8 cellular contexts compared by ENCODE assay signal in genomic region chr9:127779136-127779981, GRCh38. TPM values are rescaled to one million over a fixed set of nuclear protein-coding genes. Genes with fewer than 3 reads are reported as not detected.
A peak's percentile ranks its signal among the peaks of the same experiment; 100 is the strongest.
DNase-seq lines count a peak whose midpoint lies in the region; ATAC-seq, FAIRE-seq and TF ChIP-seq lines count a peak whose summit lies in the region.

No MANE protein-coding gene starts in this region.

- no peak for TF ChIP-seq CTCF in natural killer cell (IDR thresholded peaks at IDR 0.05)

- no peak for FAIRE-seq in HTR-8/SVneo (lab: Jason Lieb, UNC)

- H3K27me3 Mint-ChIP-seq in activated naive CD8-positive, alpha-beta T cell = no peaks in the 10 kb centered on the region
- no peaks in the 10 kb centered on the region for H3K27me3 Mint-ChIP-seq in natural killer cell (ENCODE audit: low read depth in 2 of 2)

- H3K4me3 Mint-ChIP-seq in activated naive CD8-positive, alpha-beta T cell = peak overlapping the region; percentile 92
- H3K4me3 Mint-ChIP-seq in natural killer cell = peak overlapping the region; percentile 98

- no peaks in the 10 kb centered on the region for H3K36me3 Mint-ChIP-seq in activated naive CD8-positive, alpha-beta T cell
- no peaks in the 10 kb centered on the region for H3K36me3 Mint-ChIP-seq in natural killer cell

- ATAC-seq in GM21528 (IDR thresholded peaks at IDR 0.05; ENCODE audit: low FRiP score, unreplicated experiment) (peak; percentile 32), natural killer cell (peak; percentile 49 to 60 (median 57))

- H3K27ac Mint-ChIP-seq in activated naive CD8-positive, alpha-beta T cell = peak overlapping the region; percentile 99
- peak overlapping the region; percentile 95 to 98 for H3K27ac Mint-ChIP-seq in natural killer cell

- peaks cover 70% of the 10 kb centered on the region for H3K4me1 Mint-ChIP-seq in activated naive CD8-positive, alpha-beta T cell (ENCODE audit: low read depth)
- H3K4me1 Mint-ChIP-seq in natural killer cell = peaks cover 59 to 81% of the 10 kb centered on the region in 2 donors

- H3K9me3 Mint-ChIP-seq in activated naive CD8-positive, alpha-beta T cell (ENCODE audit: low read depth) = no peaks in the 10 kb centered on the region
- H3K9me3 Mint-ChIP-seq in natural killer cell = no peaks in the 10 kb centered on the region

- intact Hi-C loops in natural killer cell (cut with micrococcal nuclease) = loop anchor here (10.0 kb wide), 1 partner anchor 285 kb away; the partner anchor contains the start of genes NAIF1 and SLC25A25

- peak; percentile 37 for DNase-seq in GDM1 (lab: John Stamatoyannopoulos, UW)
- DNase-seq in NOMO-1 treated with dmso at 0.1 percent for 144 hours (lab: John Stamatoyannopoulos, UW; ENCODE audit: unreplicated experiment) = peak; percentile 57
- peak; percentile 54 for DNase-seq in natural killer cell
- DNase-seq in islet precursor cell = no peak
- no peak for DNase-seq in HTR-8/SVneo (ENCODE audit: insufficient read length, low spot score)
- no peak for DNase-seq in HuH-7.5 (ENCODE audit: low spot score)

RNA-seq across cellular contexts. Expression of gene SH2D3C, which starts 0.9 kb away (rescaled TPM):
- 10 to 100 TPM; 42.8 to 86.8 (median 56.6) TPM for total RNA-seq in natural killer cell

RNA-seq across cellular contexts. Expression of gene CDK9, which starts 6.5 kb away (rescaled TPM):
- total RNA-seq in natural killer cell = 100 to 1,000 TPM; 181 to 207 (median 188) TPM

RNA-seq across cellular contexts. Expression of gene FPGS, which starts 23.3 kb away (rescaled TPM):
- total RNA-seq in natural killer cell = 100 to 1,000 TPM in 2 of 3 donors, 10 to 100 TPM in 1; 99.1 to 108 (median 107) TPM

RNA-seq across cellular contexts. Expression of gene TOR2A, which starts 44.3 kb away (rescaled TPM):
- total RNA-seq in natural killer cell = 10 to 100 TPM; 20.9 to 27.8 (median 23.7) TPM

Comparison
In these comparisons a context has a peak if more than half of its experiments do, and no peak if none do; other contexts are left out.
1. DNase-seq: peak in GDM1 (single experiment), NOMO-1 treated with dmso at 0.1 percent for 144 hours (single experiment) and natural killer cell (single experiment); none in islet precursor cell (single experiment), HTR-8/SVneo (single experiment) and HuH-7.5 (single experiment).